ENCODE assay signal across 8 cellular contexts in genomic region chr3:68915973-68916372, GRCh38. TPM values are rescaled to one million over a fixed set of nuclear protein-coding genes. Genes with fewer than 3 reads are reported as not detected.
"Had no signal": no experiment of that assay in that cellular context is flagged by ENCODE, and none has a peak within 500 bp of the region (broad histone marks: within the 10 kb centered on the region; RNA-seq: fewer than 3 reads in every experiment).

No MANE protein-coding gene starts in this region.

- H3K4me3 Mint-ChIP-seq: GM23338, H9, IgD-negative memory B cell had no signal

- DNase-seq: H9, HCEC 1CT had no signal

- H2AFZ ChIP-seq: GM23338 had no signal

- H3K4me2 ChIP-seq: GM23338 had no signal

- H3K9me3 Mint-ChIP-seq: GM23338, H9 had no signal

- H3K27ac Mint-ChIP-seq: GM23338, H9, IgD-negative memory B cell had no signal

- ATAC-seq: GM23338 had no signal

- H3K4me1 Mint-ChIP-seq: IgD-negative memory B cell had no signal

- H3K4me3 ChIP-seq: GM23338 had no signal

- H3K36me3 Mint-ChIP-seq: IgD-negative memory B cell had no signal

- FAIRE-seq: H1, H54, HTR-8/SVneo had no signal

RNA-seq across cellular contexts. Expression of gene TAFA4, which starts 16.4 kb away (rescaled TPM):
- total RNA-seq: HT-29 had no signal
- polyA plus RNA-seq: IgD-negative memory B cell had no signal
